Comparison of ENCODE assay signal across 16 cellular contexts in the genomic region with DNA sequence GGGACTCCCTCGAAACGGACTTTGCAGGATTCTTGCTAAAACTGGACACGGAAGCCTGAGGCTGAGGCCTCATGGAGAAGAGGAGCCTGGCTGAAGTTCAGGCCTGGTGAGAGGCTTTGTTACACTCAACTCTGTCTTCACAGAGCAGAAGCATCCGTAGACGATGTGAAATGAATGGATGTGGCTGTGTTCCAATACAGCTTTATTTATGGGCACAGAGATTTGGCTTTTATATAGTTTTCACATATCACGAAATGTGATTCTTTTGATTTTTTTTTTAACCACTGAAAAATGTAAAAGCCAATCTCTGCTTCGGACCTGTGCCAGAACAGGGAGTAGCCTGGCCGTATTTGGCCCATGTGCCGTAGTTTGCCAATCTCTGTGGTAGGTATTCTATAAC.
"Had no signal": no experiment of that assay in that cellular context is flagged by ENCODE, and none has a peak within 500 bp of the region (broad histone marks: within the 10 kb centered on the region; RNA-seq: fewer than 3 reads in every experiment).

No MANE protein-coding gene starts in this region.

- H3K27me3 ChIP-seq: adrenal gland, right atrium auricular region, upper lobe of left lung had no signal

- H3K4me3 ChIP-seq: adrenal gland, right atrium auricular region, upper lobe of left lung had no signal

- H3K36me3 ChIP-seq: adrenal gland, right atrium auricular region had no signal

- H3K27ac ChIP-seq: right atrium auricular region, upper lobe of left lung had no signal

- H3K27me3 Mint-ChIP-seq: activated naive CD8-positive, alpha-beta T cell had no signal

- H3K36me3 Mint-ChIP-seq: activated naive CD8-positive, alpha-beta T cell had no signal

- H3K4me1 ChIP-seq: right atrium auricular region, upper lobe of left lung had no signal

- H3K27ac Mint-ChIP-seq: activated naive CD8-positive, alpha-beta T cell; activated T-cell treated with anti-CD3 and anti-CD28 coated beads, Interleukin-2, amount 50 U/mL, for 24 hours; activated T-helper 2 cell treated with anti-CD3 and anti-CD28 coated beads, Interferon-gamma antibody, Interleukin-2, Interleukin-4, amounts not matched to agents 10 μg/mL and 5 μg/mL and 100 μg/mL, durations not matched to agents 14 hours and 24 hours and 36 hours had no signal

- H3K4me3 Mint-ChIP-seq: activated naive CD8-positive, alpha-beta T cell; activated T-cell treated with anti-CD3 and anti-CD28 coated beads, Interleukin-2, amount 50 U/mL, for 24 hours had no signal

- DNase-seq: activated naive CD4-positive, alpha-beta T cell; activated T-cell treated with anti-CD3 and anti-CD28 coated beads, Interleukin-2, amount 50 U/mL, for 24 hours; dermis blood vessel endothelial cell; effector CD8-positive, alpha-beta T cell; glutamatergic neuron; hippocampal formation; left ventricle myocardium superior; mammary epithelial cell; stimulated activated CD4-positive, alpha-beta T cell treated with anti-CD3 and anti-CD28 coated beads, Interleukin-4, amount 100 ng/mL, for 4 hours; stimulated activated naive CD8-positive, alpha-beta T cell treated with anti-CD3 and anti-CD28 coated beads, Interleukin-15, Interleukin-2, amounts not matched to agents 100 U/mL and 50 U/mL, for 24 hours; T-helper 9 cell; upper lobe of left lung had no signal

- H3K9me3 Mint-ChIP-seq: activated T-cell treated with anti-CD3 and anti-CD28 coated beads, Interleukin-2, amount 50 U/mL, for 24 hours; activated T-helper 2 cell treated with anti-CD3 and anti-CD28 coated beads, Interferon-gamma antibody, Interleukin-2, Interleukin-4, amounts not matched to agents 10 μg/mL and 5 μg/mL and 100 μg/mL, durations not matched to agents 14 hours and 24 hours and 36 hours had no signal

- H3K9me3 ChIP-seq: adrenal gland, right atrium auricular region, upper lobe of left lung had no signal

- ATAC-seq: left ventricle myocardium superior; stimulated activated naive CD8-positive, alpha-beta T cell treated with anti-CD3 and anti-CD28 coated beads, Interleukin-15, Interleukin-2, amounts not matched to agents 100 U/mL and 50 U/mL, for 24 hours had no signal
